ENCODE assay signal across 8 cellular contexts in the genomic region with DNA sequence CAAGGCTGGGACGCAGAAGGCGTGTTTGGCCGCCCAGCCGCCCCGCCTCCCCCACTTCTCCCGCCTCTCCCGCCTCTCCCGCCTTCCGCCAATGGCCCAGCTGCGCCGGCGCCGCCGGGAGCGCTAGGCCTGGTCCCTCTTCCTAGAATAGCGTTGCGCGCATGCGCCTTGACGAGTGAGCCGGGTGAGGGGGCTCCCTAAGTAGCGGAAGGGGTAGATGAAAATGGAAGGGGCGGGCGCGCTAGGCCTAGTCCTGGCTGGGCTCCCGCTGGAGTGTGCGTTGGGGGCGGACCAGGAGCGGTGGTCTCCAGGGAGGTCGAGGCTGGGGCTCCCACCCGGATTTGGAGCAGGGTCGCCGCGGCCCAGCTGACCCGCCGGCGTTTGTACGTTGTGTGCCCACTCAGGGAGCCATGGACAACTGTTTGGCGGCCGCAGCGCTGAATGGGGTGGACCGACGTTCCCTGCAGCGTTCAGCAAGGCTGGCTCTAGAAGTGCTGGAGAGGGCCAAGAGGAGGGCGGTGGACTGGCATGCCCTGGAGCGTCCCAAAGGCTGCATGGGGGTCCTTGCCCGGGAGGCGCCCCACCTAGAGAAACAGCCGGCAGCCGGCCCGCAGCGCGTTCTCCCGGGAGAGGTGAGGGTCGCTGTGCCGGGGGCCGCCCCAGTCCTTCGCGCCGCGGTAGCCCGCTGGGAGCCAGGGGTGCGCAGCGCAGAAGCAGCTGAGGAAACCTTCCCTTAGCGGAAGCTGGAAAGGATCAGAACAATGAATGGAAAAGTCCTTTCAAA. TPM values are rescaled to one million over a fixed set of nuclear protein-coding genes. Genes with fewer than 3 reads are reported as not detected.
A peak's percentile ranks its signal among the peaks of the same experiment; 100 is the strongest.
DNase-seq lines count a peak whose midpoint lies in the region; ATAC-seq, FAIRE-seq and TF ChIP-seq lines count a peak whose summit lies in the region.

A gene with protein sequence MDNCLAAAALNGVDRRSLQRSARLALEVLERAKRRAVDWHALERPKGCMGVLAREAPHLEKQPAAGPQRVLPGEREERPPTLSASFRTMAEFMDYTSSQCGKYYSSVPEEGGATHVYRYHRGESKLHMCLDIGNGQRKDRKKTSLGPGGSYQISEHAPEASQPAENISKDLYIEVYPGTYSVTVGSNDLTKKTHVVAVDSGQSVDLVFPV (plus strand): TSS at position 150 of the 784 bp plus-strand sequence. CDS start 261 bp downstream, at position 411.

- ATAC-seq in A549 (peak; percentile 92 to 93), GM18867 (IDR thresholded peaks at IDR 0.05; ENCODE audit: unreplicated experiment) (peak; percentile 71), HG03108 (IDR thresholded peaks at IDR 0.05; ENCODE audit: unreplicated experiment) (peak; percentile 85)

- under 1% methylated on average over 36 of the region's 65 CpGs for WGBS in A549 (ENCODE audit: missing lambda C conversion rate)

- H3K9me3 ChIP-seq in A549 (no peaks in the 10 kb centered on the region), WERI-Rb-1 (ENCODE audit: severe bottlenecking) (no peaks in the 10 kb centered on the region), breast epithelium (no peaks in the 10 kb centered on the region), iPS-18c (ENCODE audit: control insufficient read depth, insufficient read depth, low read length) (no peaks in the 10 kb centered on the region), skeletal muscle tissue (ENCODE audit: control insufficient read depth in 3 of 3, low read length in 3 of 3) (no peaks in the 10 kb centered on the region)

- intact Hi-C loops in breast epithelium (cut with DNase I; ENCODE audit: low total_unique reads), result no loop called here

- FAIRE-seq in A549 (lab: Jason Lieb, UNC), result no peak

- CTCF ChIA-PET in A549 (lab: Yijun Ruan, JAX), result interaction anchor here (0.6 to 1.9 kb wide), 13 partner anchors 8 to 1388 kb away, joined by 3 to 12 read pairs (median 3); no protein-coding TSS in a partner anchor

- no peak for TF ChIP-seq RAD21 in A549 (conservative IDR thresholded peaks at IDR 0.05 in 1 of 2, IDR thresholded peaks at IDR 0.05 in 1 of 2)

- H3K27ac ChIP-seq in A549 (peak within 1 kb of the TSS; percentile 98), WERI-Rb-1 (peak within 1 kb of the TSS; percentile 88), breast epithelium (peak within 1 kb of the TSS; percentile 86 to 95), skeletal muscle tissue (ENCODE audit: low read depth, low read length) (peak within 1 kb of the TSS; percentile 82)

- H3K9ac ChIP-seq in skeletal muscle tissue (ENCODE audit: low read depth in 1 of 3, low read length in 3 of 3), result peak within 1 kb of the TSS; percentile 82 to 93 (median 91)

- H3K4me1 ChIP-seq in A549 (peaks cover 42% of the 10 kb centered on the region), breast epithelium (no peaks in the 10 kb centered on the region), skeletal muscle tissue (ENCODE audit: control insufficient read depth in 3 of 3, insufficient read depth in 3 of 3, low read length in 3 of 3) (peaks cover 12 to 29% (median 12%) of the 10 kb centered on the region in 3 donors)

- TF ChIP-seq POLR2A in A549 (IDR thresholded peaks at IDR 0.05; ENCODE audit: low read length) (peak; percentile 77), breast epithelium (IDR thresholded peaks at IDR 0.05) (no peak)

- peak within 1 kb of the TSS; percentile 94 for H3K4me2 ChIP-seq in A549

- TF ChIP-seq CTCF in A549 (IDR thresholded peaks at IDR 0.05) (no peak), WERI-Rb-1 (IDR thresholded peaks at IDR 0.05; ENCODE audit: low read depth, low read length) (no peak), breast epithelium (IDR thresholded peaks at IDR 0.05) (no peak)

- peaks cover 25% of the 10 kb centered on the region for H3K36me3 ChIP-seq in WERI-Rb-1
- H3K36me3 ChIP-seq in breast epithelium, result no peaks in the 10 kb centered on the region
- peaks cover 3 to 9% (median 4%) of the 10 kb centered on the region in 3 donors for H3K36me3 ChIP-seq in skeletal muscle tissue (ENCODE audit: control insufficient read depth in 3 of 3, insufficient read depth in 3 of 3, low read length in 3 of 3)

- H3K4me3 ChIP-seq in A549, result peak within 1 kb of the TSS; percentile 87
- peak within 1 kb of the TSS; percentile 95 for H3K4me3 ChIP-seq in WERI-Rb-1 (ENCODE audit: low read depth, low read length)
- peak within 1 kb of the TSS; percentile 89 to 93 (median 91) for H3K4me3 ChIP-seq in breast epithelium
- H3K4me3 ChIP-seq in iPS-18c (ENCODE audit: insufficient read depth, low read depth, low read length), result peak within 1 kb of the TSS; percentile 94
- H3K4me3 ChIP-seq in skeletal muscle tissue (ENCODE audit: low read length in 3 of 3), result peak within 1 kb of the TSS; percentile 84 to 95 (median 90)

- no peaks in the 10 kb centered on the region for H3K27me3 ChIP-seq in WERI-Rb-1 (ENCODE audit: insufficient read depth, low read depth, severe bottlenecking)
- no peaks in the 10 kb centered on the region for H3K27me3 ChIP-seq in breast epithelium
- no peaks in the 10 kb centered on the region for H3K27me3 ChIP-seq in skeletal muscle tissue (ENCODE audit: control insufficient read depth in 3 of 3, insufficient read depth in 3 of 3, low read length in 3 of 3)

- TF ChIP-seq EP300 in A549 (IDR thresholded peaks at IDR 0.05), result no peak

- DNase-seq in A549 (ENCODE audit: low read depth in 1 of 2, low spot score in 1 of 2) (peak; percentile 92 to 93), NCI-H2196 treated with DMSO at 0.1 percent for 48 hours (lab: John Stamatoyannopoulos, UW; ENCODE audit: unreplicated experiment) (peak; percentile 95), WERI-Rb-1 (peak; percentile 99), breast epithelium (ENCODE audit: low spot score in 2 of 2) (peak; percentile 89)

- POLR2A ChIA-PET in A549 (lab: Yijun Ruan, JAX), result interaction anchor here (0.6 to 3.1 kb wide), 8 partner anchors 10 to 922 kb away, joined by 3 to 22 read pairs (median 6); a partner anchor contains a TSS

TF ChIP-seq in A549, 52 proteins besides CTCF, POLR2A, EP300 and RAD21:
- TF ChIP-seq JUN (IDR thresholded peaks at IDR 0.05), result peak in 1 of 2 experiments; percentile 71; a peak in 1 of 5 replicates
- TF ChIP-seq, protein P1, sequence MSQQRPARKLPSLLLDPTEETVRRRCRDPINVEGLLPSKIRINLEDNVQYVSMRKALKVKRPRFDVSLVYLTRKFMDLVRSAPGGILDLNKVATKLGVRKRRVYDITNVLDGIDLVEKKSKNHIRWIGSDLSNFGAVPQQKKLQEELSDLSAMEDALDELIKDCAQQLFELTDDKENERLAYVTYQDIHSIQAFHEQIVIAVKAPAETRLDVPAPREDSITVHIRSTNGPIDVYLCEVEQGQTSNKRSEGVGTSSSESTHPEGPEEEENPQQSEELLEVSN (IDR thresholded peaks at IDR 0.05; ENCODE audit: borderline replicate concordance, low read depth), result peak; percentile 44; the same call in 1 of the 2 replicates
- TF ChIP-seq MYC (IDR thresholded peaks at IDR 0.05; ENCODE audit: borderline replicate concordance, low read length), result no peak
- TF ChIP-seq, protein P2, sequence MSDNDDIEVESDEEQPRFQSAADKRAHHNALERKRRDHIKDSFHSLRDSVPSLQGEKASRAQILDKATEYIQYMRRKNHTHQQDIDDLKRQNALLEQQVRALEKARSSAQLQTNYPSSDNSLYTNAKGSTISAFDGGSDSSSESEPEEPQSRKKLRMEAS (IDR thresholded peaks at IDR 0.05), result peak; percentile 29
- TF ChIP-seq PHF8 (IDR thresholded peaks at IDR 0.05; ENCODE audit: borderline replicate concordance, low read depth), result peak; percentile 71

RNA-seq across cellular contexts. Expression of the gene that starts here (rescaled TPM):
- polyA plus RNA-seq in A549 (2011; rRNA removed), result 61.3 and 66.7 TPM in 2 replicates
- 41.5 and 48.3 TPM in 2 replicates for polyA plus RNA-seq in A549 (2012; cell fraction: cytosol; rRNA removed)
- 18.5 and 22.9 TPM in 2 replicates for polyA plus RNA-seq in A549 (2012; cell fraction: nucleus; rRNA removed)
- polyA plus RNA-seq in A549 (2017; fragmentation: RNase III; extraction: RNeasy Plus Mini Kit Qiagen cat#74134 plus additional on column Dnase treatment), result 54.2 to 61.5 TPM (median 57.7 TPM) in 3 replicates
- 12.4 and 15.1 TPM in 2 replicates for polyA minus RNA-seq in A549 (2011; rRNA and poly(A)+ RNA removed)
- total RNA-seq in breast epithelium, result 10 to 100 TPM; 19.2 to 29.0 (median 27.5) TPM
- 23.0 TPM for total RNA-seq in skeletal muscle tissue

Comparison
In these comparisons a context has a peak if more than half of its experiments do, and no peak if none do; other contexts are left out.
1. Peak in every context shown above with its lines: DNase-seq, ATAC-seq, H3K4me3 ChIP-seq and H3K27ac ChIP-seq.